1 cellular context compared by ENCODE assay signal in the genomic region with DNA sequence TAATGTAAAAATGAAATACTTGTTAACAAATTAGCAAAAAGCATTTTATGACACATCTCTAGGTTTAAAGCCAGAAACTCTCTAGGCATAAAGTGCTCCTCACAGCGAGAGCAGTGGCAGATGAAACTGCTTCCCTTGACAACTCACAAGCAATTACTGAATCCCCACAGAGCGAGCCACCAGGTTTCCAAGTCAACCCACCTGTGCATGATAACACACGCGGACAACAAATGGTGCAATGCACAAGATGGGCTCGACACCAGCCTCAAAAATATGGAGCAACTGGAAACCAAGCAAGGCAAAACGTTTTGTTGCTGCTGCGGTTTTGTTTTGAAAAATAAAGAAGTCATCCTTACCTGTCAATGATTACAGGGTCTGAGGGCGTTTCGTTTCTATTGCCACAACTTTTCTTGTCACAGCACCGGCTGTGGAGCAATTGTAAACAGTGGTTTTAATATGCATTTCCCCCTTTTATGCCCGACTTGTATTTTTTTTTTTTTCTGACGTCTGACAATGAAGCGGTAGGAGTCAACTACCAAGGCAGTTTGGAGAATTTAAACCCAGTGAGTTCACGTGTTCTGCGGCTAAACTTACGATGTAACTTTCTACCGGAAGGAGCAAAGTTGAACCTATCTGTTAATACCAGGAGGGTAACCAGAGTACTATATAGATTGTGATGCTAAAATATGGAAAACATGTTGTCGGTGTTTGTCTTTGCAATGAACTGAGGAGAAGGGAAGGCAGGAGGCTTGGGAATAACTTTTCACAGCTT.
TF ChIP-seq lines count a peak whose summit lies in the region.

No MANE protein-coding gene starts in this region.

TF ChIP-seq in H1, 55 proteins besides CTCF, POLR2A, EP300 and RAD21 (continued from another document):
- TF ChIP-seq, protein P1, sequence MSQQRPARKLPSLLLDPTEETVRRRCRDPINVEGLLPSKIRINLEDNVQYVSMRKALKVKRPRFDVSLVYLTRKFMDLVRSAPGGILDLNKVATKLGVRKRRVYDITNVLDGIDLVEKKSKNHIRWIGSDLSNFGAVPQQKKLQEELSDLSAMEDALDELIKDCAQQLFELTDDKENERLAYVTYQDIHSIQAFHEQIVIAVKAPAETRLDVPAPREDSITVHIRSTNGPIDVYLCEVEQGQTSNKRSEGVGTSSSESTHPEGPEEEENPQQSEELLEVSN (IDR thresholded peaks at IDR 0.05), result peak; percentile 54
- TF ChIP-seq CEBPB (IDR thresholded peaks at IDR 0.05; ENCODE audit: low read depth, low read length) (no peak), SUZ12 (IDR thresholded peaks at IDR 0.05; ENCODE audit: low read length) (0 out of 2 replicates have a peak, but pooled peaks have one; percentile 28), SRF (IDR thresholded peaks at IDR 0.05; ENCODE audit: low read depth, low read length) (no peak), EZH2 (IDR thresholded peaks at IDR 0.05; ENCODE audit: low read depth, low read length, severe bottlenecking) (no peak), SIN3A (conservative IDR thresholded peaks at IDR 0.05 in 1 of 2, IDR thresholded peaks at IDR 0.05 in 1 of 2; ENCODE audit: low read depth in 1 of 2, low read length in 2 of 2) (no peak), CTBP2 (IDR thresholded peaks at IDR 0.05; ENCODE audit: borderline replicate concordance, insufficient read depth, insufficient read length, low read length) (no peak), NANOG (IDR thresholded peaks at IDR 0.05; ENCODE audit: insufficient read depth, low read depth, low read length, poor library complexity, severe bottlenecking) (no peak), SP1 (IDR thresholded peaks at IDR 0.05; ENCODE audit: low read depth, low read length) (0 out of 2 replicates have a peak, but pooled peaks have one; percentile 25), MAFK (IDR thresholded peaks at IDR 0.05; ENCODE audit: low read depth, low read length) (no peak), GTF2F1 (IDR thresholded peaks at IDR 0.05; ENCODE audit: borderline replicate concordance, low read depth, low read length) (no peak)
- TF ChIP-seq, protein P2, sequence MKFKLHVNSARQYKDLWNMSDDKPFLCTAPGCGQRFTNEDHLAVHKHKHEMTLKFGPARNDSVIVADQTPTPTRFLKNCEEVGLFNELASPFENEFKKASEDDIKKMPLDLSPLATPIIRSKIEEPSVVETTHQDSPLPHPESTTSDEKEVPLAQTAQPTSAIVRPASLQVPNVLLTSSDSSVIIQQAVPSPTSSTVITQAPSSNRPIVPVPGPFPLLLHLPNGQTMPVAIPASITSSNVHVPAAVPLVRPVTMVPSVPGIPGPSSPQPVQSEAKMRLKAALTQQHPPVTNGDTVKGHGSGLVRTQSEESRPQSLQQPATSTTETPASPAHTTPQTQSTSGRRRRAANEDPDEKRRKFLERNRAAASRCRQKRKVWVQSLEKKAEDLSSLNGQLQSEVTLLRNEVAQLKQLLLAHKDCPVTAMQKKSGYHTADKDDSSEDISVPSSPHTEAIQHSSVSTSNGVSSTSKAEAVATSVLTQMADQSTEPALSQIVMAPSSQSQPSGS (IDR thresholded peaks at IDR 0.05; ENCODE audit: low read length), result peak; percentile 62; the same call in 1 of the 2 replicates
- TF ChIP-seq, protein P3, sequence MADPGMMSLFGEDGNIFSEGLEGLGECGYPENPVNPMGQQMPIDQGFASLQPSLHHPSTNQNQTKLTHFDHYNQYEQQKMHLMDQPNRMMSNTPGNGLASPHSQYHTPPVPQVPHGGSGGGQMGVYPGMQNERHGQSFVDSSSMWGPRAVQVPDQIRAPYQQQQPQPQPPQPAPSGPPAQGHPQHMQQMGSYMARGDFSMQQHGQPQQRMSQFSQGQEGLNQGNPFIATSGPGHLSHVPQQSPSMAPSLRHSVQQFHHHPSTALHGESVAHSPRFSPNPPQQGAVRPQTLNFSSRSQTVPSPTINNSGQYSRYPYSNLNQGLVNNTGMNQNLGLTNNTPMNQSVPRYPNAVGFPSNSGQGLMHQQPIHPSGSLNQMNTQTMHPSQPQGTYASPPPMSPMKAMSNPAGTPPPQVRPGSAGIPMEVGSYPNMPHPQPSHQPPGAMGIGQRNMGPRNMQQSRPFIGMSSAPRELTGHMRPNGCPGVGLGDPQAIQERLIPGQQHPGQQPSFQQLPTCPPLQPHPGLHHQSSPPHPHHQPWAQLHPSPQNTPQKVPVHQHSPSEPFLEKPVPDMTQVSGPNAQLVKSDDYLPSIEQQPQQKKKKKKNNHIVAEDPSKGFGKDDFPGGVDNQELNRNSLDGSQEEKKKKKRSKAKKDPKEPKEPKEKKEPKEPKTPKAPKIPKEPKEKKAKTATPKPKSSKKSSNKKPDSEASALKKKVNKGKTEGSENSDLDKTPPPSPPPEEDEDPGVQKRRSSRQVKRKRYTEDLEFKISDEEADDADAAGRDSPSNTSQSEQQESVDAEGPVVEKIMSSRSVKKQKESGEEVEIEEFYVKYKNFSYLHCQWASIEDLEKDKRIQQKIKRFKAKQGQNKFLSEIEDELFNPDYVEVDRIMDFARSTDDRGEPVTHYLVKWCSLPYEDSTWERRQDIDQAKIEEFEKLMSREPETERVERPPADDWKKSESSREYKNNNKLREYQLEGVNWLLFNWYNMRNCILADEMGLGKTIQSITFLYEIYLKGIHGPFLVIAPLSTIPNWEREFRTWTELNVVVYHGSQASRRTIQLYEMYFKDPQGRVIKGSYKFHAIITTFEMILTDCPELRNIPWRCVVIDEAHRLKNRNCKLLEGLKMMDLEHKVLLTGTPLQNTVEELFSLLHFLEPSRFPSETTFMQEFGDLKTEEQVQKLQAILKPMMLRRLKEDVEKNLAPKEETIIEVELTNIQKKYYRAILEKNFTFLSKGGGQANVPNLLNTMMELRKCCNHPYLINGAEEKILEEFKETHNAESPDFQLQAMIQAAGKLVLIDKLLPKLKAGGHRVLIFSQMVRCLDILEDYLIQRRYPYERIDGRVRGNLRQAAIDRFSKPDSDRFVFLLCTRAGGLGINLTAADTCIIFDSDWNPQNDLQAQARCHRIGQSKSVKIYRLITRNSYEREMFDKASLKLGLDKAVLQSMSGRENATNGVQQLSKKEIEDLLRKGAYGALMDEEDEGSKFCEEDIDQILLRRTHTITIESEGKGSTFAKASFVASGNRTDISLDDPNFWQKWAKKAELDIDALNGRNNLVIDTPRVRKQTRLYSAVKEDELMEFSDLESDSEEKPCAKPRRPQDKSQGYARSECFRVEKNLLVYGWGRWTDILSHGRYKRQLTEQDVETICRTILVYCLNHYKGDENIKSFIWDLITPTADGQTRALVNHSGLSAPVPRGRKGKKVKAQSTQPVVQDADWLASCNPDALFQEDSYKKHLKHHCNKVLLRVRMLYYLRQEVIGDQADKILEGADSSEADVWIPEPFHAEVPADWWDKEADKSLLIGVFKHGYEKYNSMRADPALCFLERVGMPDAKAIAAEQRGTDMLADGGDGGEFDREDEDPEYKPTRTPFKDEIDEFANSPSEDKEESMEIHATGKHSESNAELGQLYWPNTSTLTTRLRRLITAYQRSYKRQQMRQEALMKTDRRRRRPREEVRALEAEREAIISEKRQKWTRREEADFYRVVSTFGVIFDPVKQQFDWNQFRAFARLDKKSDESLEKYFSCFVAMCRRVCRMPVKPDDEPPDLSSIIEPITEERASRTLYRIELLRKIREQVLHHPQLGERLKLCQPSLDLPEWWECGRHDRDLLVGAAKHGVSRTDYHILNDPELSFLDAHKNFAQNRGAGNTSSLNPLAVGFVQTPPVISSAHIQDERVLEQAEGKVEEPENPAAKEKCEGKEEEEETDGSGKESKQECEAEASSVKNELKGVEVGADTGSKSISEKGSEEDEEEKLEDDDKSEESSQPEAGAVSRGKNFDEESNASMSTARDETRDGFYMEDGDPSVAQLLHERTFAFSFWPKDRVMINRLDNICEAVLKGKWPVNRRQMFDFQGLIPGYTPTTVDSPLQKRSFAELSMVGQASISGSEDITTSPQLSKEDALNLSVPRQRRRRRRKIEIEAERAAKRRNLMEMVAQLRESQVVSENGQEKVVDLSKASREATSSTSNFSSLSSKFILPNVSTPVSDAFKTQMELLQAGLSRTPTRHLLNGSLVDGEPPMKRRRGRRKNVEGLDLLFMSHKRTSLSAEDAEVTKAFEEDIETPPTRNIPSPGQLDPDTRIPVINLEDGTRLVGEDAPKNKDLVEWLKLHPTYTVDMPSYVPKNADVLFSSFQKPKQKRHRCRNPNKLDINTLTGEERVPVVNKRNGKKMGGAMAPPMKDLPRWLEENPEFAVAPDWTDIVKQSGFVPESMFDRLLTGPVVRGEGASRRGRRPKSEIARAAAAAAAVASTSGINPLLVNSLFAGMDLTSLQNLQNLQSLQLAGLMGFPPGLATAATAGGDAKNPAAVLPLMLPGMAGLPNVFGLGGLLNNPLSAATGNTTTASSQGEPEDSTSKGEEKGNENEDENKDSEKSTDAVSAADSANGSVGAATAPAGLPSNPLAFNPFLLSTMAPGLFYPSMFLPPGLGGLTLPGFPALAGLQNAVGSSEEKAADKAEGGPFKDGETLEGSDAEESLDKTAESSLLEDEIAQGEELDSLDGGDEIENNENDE (IDR thresholded peaks at IDR 0.05; ENCODE audit: insufficient replicate concordance, low read length), result peak; percentile 35
